1 cellular context compared by ENCODE assay signal in the genomic region with DNA sequence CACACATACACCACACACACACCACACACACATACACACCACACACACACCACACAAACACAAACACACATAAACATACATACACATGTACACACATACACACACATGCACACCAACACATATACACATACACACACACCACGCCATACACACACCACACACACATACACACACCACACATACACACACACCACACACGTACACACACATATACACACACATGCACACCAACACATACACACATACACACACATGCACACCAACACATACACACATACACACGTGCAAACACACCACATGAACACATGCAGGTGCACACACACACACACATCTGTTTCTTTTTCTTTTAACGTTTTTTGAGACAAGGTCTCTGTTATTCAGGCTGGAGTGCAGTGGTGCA.
TF ChIP-seq lines count a peak whose summit lies in the region.

No MANE protein-coding gene starts in this region.

TF ChIP-seq in K562, 482 proteins besides CTCF, POLR2A, EP300 and RAD21 (continued from another document and continues in another):
- TF ChIP-seq ARID1B (IDR thresholded peaks at IDR 0.05) = no peak
- TF ChIP-seq ZSCAN32 (CRISPR knock-in tag; IDR thresholded peaks at IDR 0.05) = no peak
- TF ChIP-seq RREB1 (CRISPR knock-in tag; IDR thresholded peaks at IDR 0.05) = no peak
- no peak for TF ChIP-seq MEF2A (IDR thresholded peaks at IDR 0.05; ENCODE audit: control insufficient read depth, low read depth, low read length)
- TF ChIP-seq SIN3A (IDR thresholded peaks at IDR 0.05; ENCODE audit: borderline replicate concordance in 2 of 2, control insufficient read depth in 1 of 2, low read depth in 2 of 2, low read length in 2 of 2) = no peak
- TF ChIP-seq, protein P1, sequence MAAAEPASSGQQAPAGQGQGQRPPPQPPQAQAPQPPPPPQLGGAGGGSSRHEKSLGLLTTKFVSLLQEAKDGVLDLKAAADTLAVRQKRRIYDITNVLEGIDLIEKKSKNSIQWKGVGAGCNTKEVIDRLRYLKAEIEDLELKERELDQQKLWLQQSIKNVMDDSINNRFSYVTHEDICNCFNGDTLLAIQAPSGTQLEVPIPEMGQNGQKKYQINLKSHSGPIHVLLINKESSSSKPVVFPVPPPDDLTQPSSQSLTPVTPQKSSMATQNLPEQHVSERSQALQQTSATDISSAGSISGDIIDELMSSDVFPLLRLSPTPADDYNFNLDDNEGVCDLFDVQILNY (CRISPR knock-in tag; IDR thresholded peaks at IDR 0.05) = no peak
- TF ChIP-seq MAFG (tag; conservative IDR thresholded peaks at IDR 0.05) = no peak
- TF ChIP-seq ZNF561 (CRISPR knock-in tag; conservative IDR thresholded peaks at IDR 0.05) = no peak
- TF ChIP-seq EGR1 (conservative IDR thresholded peaks at IDR 0.05) = no peak
- TF ChIP-seq SMARCA5 (IDR thresholded peaks at IDR 0.05) = peak; percentile 72; the same call in 1 of the 2 replicates
- 0 out of 2 replicates have a peak, but pooled peaks have one; percentile 19 for TF ChIP-seq ELF4 (CRISPR knock-in tag; IDR thresholded peaks at IDR 0.05)
- peak; percentile 20 for TF ChIP-seq ZNF280A (IDR thresholded peaks at IDR 0.05; ENCODE audit: low read depth, partially characterized antibody)
- TF ChIP-seq GMEB1 (CRISPR knock-in tag; IDR thresholded peaks at IDR 0.05) = no peak
- no peak for TF ChIP-seq IRF1 (CRISPR knock-in tag; IDR thresholded peaks at IDR 0.05; ENCODE audit: borderline replicate concordance)
- no peak for TF ChIP-seq HOXB6 (CRISPR knock-in tag; IDR thresholded peaks at IDR 0.05; ENCODE audit: borderline replicate concordance)
- no peak for TF ChIP-seq THRA (IDR thresholded peaks at IDR 0.05)
- no peak for TF ChIP-seq ZFP36 (IDR thresholded peaks at IDR 0.05; ENCODE audit: low read depth, low read length, partially characterized antibody)
- TF ChIP-seq COPS2 (conservative IDR thresholded peaks at IDR 0.05) = no peak
- TF ChIP-seq TEAD1 (CRISPR knock-in tag; IDR thresholded peaks at IDR 0.05) = no peak
- no peak for TF ChIP-seq MYBL2 (IDR thresholded peaks at IDR 0.05; ENCODE audit: low read depth)
- no peak for TF ChIP-seq MYBL2 (CRISPR knock-in tag; IDR thresholded peaks at IDR 0.05; ENCODE audit: borderline replicate concordance)
- no peak for TF ChIP-seq POLR3G (IDR thresholded peaks at IDR 0.05; ENCODE audit: extremely low read depth, insufficient read length, insufficient replicate concordance)
- no peak for TF ChIP-seq WHSC1 (IDR thresholded peaks at IDR 0.05; ENCODE audit: low read length)
- TF ChIP-seq ATF7 (IDR thresholded peaks at IDR 0.05) = no peak
- TF ChIP-seq ELF2 (CRISPR knock-in tag; IDR thresholded peaks at IDR 0.05) = no peak
- no peak for TF ChIP-seq EZH2 (IDR thresholded peaks at IDR 0.05; ENCODE audit: borderline replicate concordance, low read depth, low read length)
- no peak for TF ChIP-seq SAFB (IDR thresholded peaks at IDR 0.05; ENCODE audit: borderline replicate concordance, low read depth, low read length)
- TF ChIP-seq ZNF696 (CRISPR knock-in tag; conservative IDR thresholded peaks at IDR 0.05) = no peak
- TF ChIP-seq CREM (IDR thresholded peaks at IDR 0.05; ENCODE audit: low read depth) = no peak
- TF ChIP-seq ZNF121 (CRISPR knock-in tag; conservative IDR thresholded peaks at IDR 0.05) = no peak
- TF ChIP-seq MEF2D (tag; conservative IDR thresholded peaks at IDR 0.05; ENCODE audit: low read depth) = no peak
- no peak for TF ChIP-seq TCFL5 (CRISPR knock-in tag; conservative IDR thresholded peaks at IDR 0.05)
- no peak for TF ChIP-seq MTA1 (IDR thresholded peaks at IDR 0.05; ENCODE audit: borderline replicate concordance)
- 0 out of 2 replicates have a peak, but pooled peaks have one; percentile 23 for TF ChIP-seq ZFP91 (CRISPR knock-in tag; IDR thresholded peaks at IDR 0.05)
- 0 out of 2 replicates have a peak, but pooled peaks have one; percentile 60 for TF ChIP-seq TSC22D4 (tag; IDR thresholded peaks at IDR 0.05)
- TF ChIP-seq TGIF2 (CRISPR knock-in tag; IDR thresholded peaks at IDR 0.05) = no peak
- TF ChIP-seq NKRF (IDR thresholded peaks at IDR 0.05; ENCODE audit: borderline replicate concordance) = 0 out of 2 replicates have a peak, but pooled peaks have one; percentile 36
- no peak for TF ChIP-seq GTF2F1 (IDR thresholded peaks at IDR 0.05; ENCODE audit: low read depth, low read length)
- peak; percentile 53; the same call in 1 of the 2 replicates for TF ChIP-seq ZBTB26 (CRISPR knock-in tag; IDR thresholded peaks at IDR 0.05)
- no peak for TF ChIP-seq EP400 (IDR thresholded peaks at IDR 0.05)
- TF ChIP-seq ZFP30 (CRISPR knock-in tag; IDR thresholded peaks at IDR 0.05; ENCODE audit: borderline replicate concordance) = no peak
- TF ChIP-seq ZNF12 (CRISPR knock-in tag; IDR thresholded peaks at IDR 0.05) = no peak
- TF ChIP-seq POLR2G (IDR thresholded peaks at IDR 0.05; ENCODE audit: low read depth, low read length) = no peak
- no peak for TF ChIP-seq FOXM1 (IDR thresholded peaks at IDR 0.05; ENCODE audit: low read depth)
- no peak for TF ChIP-seq FOXM1 (CRISPR knock-in tag; IDR thresholded peaks at IDR 0.05; ENCODE audit: low read depth)
